9 cellular contexts compared by ENCODE assay signal in genomic region chr10:124697837-124698559, GRCh38. TPM values are rescaled to one million over a fixed set of nuclear protein-coding genes. Genes with fewer than 3 reads are reported as not detected.
DNase-seq lines count a peak whose midpoint lies in the region; ATAC-seq, FAIRE-seq and TF ChIP-seq lines count a peak whose summit lies in the region.
"Had no signal": no experiment of that assay in that cellular context is flagged by ENCODE, and none has a peak within 500 bp of the region (broad histone marks: within the 10 kb centered on the region; RNA-seq: fewer than 3 reads in every experiment).

No MANE protein-coding gene starts in this region.

- no peaks in the 10 kb centered on the region for H3K27me3 Mint-ChIP-seq in activated CD4-positive, alpha-beta memory T cell treated with anti-CD3 and anti-CD28 coated beads, Interleukin-2, amount 10 ng/mL, durations not matched to agents 7 days and 5 days

- H3K27ac ChIP-seq in A673 (ENCODE audit: low read depth, low read length, poor library complexity, severe bottlenecking) (no peak overlapping the region), mammary epithelial cell (ENCODE audit: insufficient read depth, low read depth, low read length) (no peak overlapping the region)

- 97% methylated on average over 8 of the region's 13 CpGs for WGBS in mammary epithelial cell (ENCODE audit: low coverage, missing lambda C conversion rate)

- peaks cover 98% of the 10 kb centered on the region for H3K4me1 Mint-ChIP-seq in activated CD4-positive, alpha-beta memory T cell treated with anti-CD3 and anti-CD28 coated beads, Interleukin-2, amount 10 ng/mL, durations not matched to agents 7 days and 5 days

- H3K4me2 ChIP-seq in mammary epithelial cell (ENCODE audit: insufficient read depth, low read depth, low read length): no peak overlapping the region

- POLR2A ChIA-PET in A673 (lab: Charles Lee; ENCODE audit: low non-redundant PET): no interaction called here
- POLR2A ChIA-PET in activated CD4-positive, alpha-beta memory T cell treated with anti-CD3 and anti-CD28 coated beads, Interleukin-2, amount 10 ng/mL, durations not matched to agents 7 days and 5 days (lab: Charles Lee): interaction anchor here (1.2 to 15.0 kb wide), 8 partner anchors 8 to 85 kb away, joined by 5 to 460 read pairs (median 28); no protein-coding TSS in a partner anchor

- H3K9me3 ChIP-seq in A673 (ENCODE audit: low read depth, low read length, poor library complexity, severe bottlenecking) (no peaks in the 10 kb centered on the region), mammary epithelial cell (replicated peaks; ENCODE audit: insufficient read depth, low read length) (no peaks in the 10 kb centered on the region)

- H3K4me1 ChIP-seq in A673 (ENCODE audit: insufficient read depth, low read length, poor library complexity, severe bottlenecking): no peaks in the 10 kb centered on the region
- no peaks in the 10 kb centered on the region for H3K4me1 ChIP-seq in mammary epithelial cell (ENCODE audit: insufficient read depth, low read length)

- DNase-seq in A673 (ENCODE audit: low spot score): peak; percentile 21
- no peak for DNase-seq in GM19239 (ENCODE audit: insufficient read length, low spot score)
- peak; percentile 57 for DNase-seq in activated CD4-positive, alpha-beta memory T cell treated with anti-CD3 and anti-CD28 coated beads, Interleukin-2, amount 10 ng/mL, durations not matched to agents 7 days and 5 days
- peak; percentile 58 for DNase-seq in left kidney (ENCODE audit: low read depth, low spot score)
- no peak for DNase-seq in mammary epithelial cell
- DNase-seq in Kasumi-1 (lab: John Stamatoyannopoulos, UW): no peak

- dilution Hi-C loops in mammary epithelial cell (cut with HindIII; ENCODE audit: low sequenced_read_pairs): loop anchor here (5.0 kb wide), 1 partner anchor 76 kb away; no protein-coding TSS in a partner anchor

- H3K36me3 ChIP-seq in A673 (ENCODE audit: insufficient read depth, low read length, poor library complexity, severe bottlenecking) (no peaks in the 10 kb centered on the region), mammary epithelial cell (ENCODE audit: insufficient read depth, low read length) (peaks cover 4% of the 10 kb centered on the region)

- H3K9ac ChIP-seq in mammary epithelial cell (ENCODE audit: insufficient read depth, low read length): no peak overlapping the region

- no peaks in the 10 kb centered on the region for H3K27me3 ChIP-seq in A673 (replicated peaks; ENCODE audit: insufficient read depth, low read depth, low read length, poor library complexity)
- H3K27me3 ChIP-seq in mammary epithelial cell (ENCODE audit: insufficient read depth, low read length): no peaks in the 10 kb centered on the region

- ATAC-seq in HG03045 (IDR thresholded peaks at IDR 0.05; ENCODE audit: unreplicated experiment) (no peak), GM19328 (IDR thresholded peaks at IDR 0.05; ENCODE audit: unreplicated experiment) (no peak)

- peak overlapping the region; percentile 96 for H3K27ac Mint-ChIP-seq in activated CD4-positive, alpha-beta memory T cell treated with anti-CD3 and anti-CD28 coated beads, Interleukin-2, amount 10 ng/mL, durations not matched to agents 7 days and 5 days

- no peaks in the 10 kb centered on the region for H4K20me1 ChIP-seq in mammary epithelial cell (ENCODE audit: insufficient read depth, low read length)

- H3K4me3 ChIP-seq in A673 (ENCODE audit: low read depth, low read length, poor library complexity, severe bottlenecking) (no peak overlapping the region), mammary epithelial cell (replicated peaks in 1 of 3; ENCODE audit: insufficient read depth in 1 of 3, low read depth in 2 of 3, low read length in 3 of 3) (no peak overlapping the region)

- in situ Hi-C loops in mammary epithelial cell (cut with MboI; ENCODE audit: low sequenced_read_pairs in 2 of 2): no loop called here

- no peaks in the 10 kb centered on the region for H3K9me3 Mint-ChIP-seq in activated CD4-positive, alpha-beta memory T cell treated with anti-CD3 and anti-CD28 coated beads, Interleukin-2, amount 10 ng/mL, durations not matched to agents 7 days and 5 days
- H3K9me3 Mint-ChIP-seq: neural crest cell had no signal

- no peak overlapping the region for H2AFZ ChIP-seq in mammary epithelial cell (ENCODE audit: low read depth, low read length)

- TF ChIP-seq CTCF in A673 (conservative IDR thresholded peaks at IDR 0.05; ENCODE audit: low read depth, low read length) (no peak), mammary epithelial cell (conservative IDR thresholded peaks at IDR 0.05 in 1 of 2, IDR thresholded peaks at IDR 0.05 in 1 of 2; ENCODE audit: extremely low read depth in 1 of 2, insufficient read depth in 1 of 2, low read depth in 1 of 2, low read length in 2 of 2) (no peak)

- no peak overlapping the region for H3K4me3 Mint-ChIP-seq in activated CD4-positive, alpha-beta memory T cell treated with anti-CD3 and anti-CD28 coated beads, Interleukin-2, amount 10 ng/mL, durations not matched to agents 7 days and 5 days
- H3K4me3 Mint-ChIP-seq: neural crest cell had no signal

- BruUV-seq in A673 (replicated peaks; lab: Mats Ljungman, UMichigan): no TSS peak
- BruUV-seq in mammary epithelial cell (replicated peaks; lab: Mats Ljungman, UMichigan): no TSS peak

- H3K79me2 ChIP-seq in mammary epithelial cell (ENCODE audit: insufficient read depth, low read length): peaks cover 19% of the 10 kb centered on the region

- peaks cover 68% of the 10 kb centered on the region for H3K36me3 Mint-ChIP-seq in activated CD4-positive, alpha-beta memory T cell treated with anti-CD3 and anti-CD28 coated beads, Interleukin-2, amount 10 ng/mL, durations not matched to agents 7 days and 5 days (ENCODE audit: low read depth)

- intact Hi-C loops in A673 (cut with micrococcal nuclease; ENCODE audit: unreplicated experiment) (no loop called here), mammary epithelial cell (cut with micrococcal nuclease) (no loop called here)

- peak; percentile 76 for FAIRE-seq in GM19239 (lab: Jason Lieb, UNC)

- CTCF ChIA-PET in A673 (lab: Charles Lee): no interaction called here
- CTCF ChIA-PET in activated CD4-positive, alpha-beta memory T cell treated with anti-CD3 and anti-CD28 coated beads, Interleukin-2, amount 10 ng/mL, durations not matched to agents 7 days and 5 days (lab: Charles Lee): interaction anchor here (1.3 to 2.5 kb wide), 3 partner anchors 10 to 44 kb away, joined by 3 to 16 read pairs (median 13); no protein-coding TSS in a partner anchor
- CTCF ChIA-PET in mammary epithelial cell (lab: Charles Lee; ENCODE audit: low non-redundant PET): no interaction called here

RNA-seq across cellular contexts. Expression of gene FAM53B, which starts 46.2 kb away (rescaled TPM):
- total RNA-seq in A673 (2021): 18.3 and 19.8 TPM in 2 replicates
- 10 to 100 TPM; 44.9 to 46.6 TPM for total RNA-seq in activated CD4-positive, alpha-beta memory T cell treated with anti-CD3 and anti-CD28 coated beads, Interleukin-2, amount 10 ng/mL, durations not matched to agents 7 days and 5 days
- total RNA-seq in mammary epithelial cell: 10 to 100 TPM; 16.2 to 51.8 TPM
- 9.3 TPM for polyA plus RNA-seq in mammary epithelial cell
- polyA minus RNA-seq in mammary epithelial cell: 37.8 TPM

Comparison
In these comparisons a context has a peak if more than half of its experiments do, and no peak if none do; other contexts are left out.
1. DNase-seq: peak in A673 (single experiment), activated CD4-positive, alpha-beta memory T cell treated with anti-CD3 and anti-CD28 coated beads, Interleukin-2, amount 10 ng/mL, durations not matched to agents 7 days and 5 days (single experiment) and left kidney (single experiment); none in GM19239 (single experiment), mammary epithelial cell (single experiment) and Kasumi-1 (0 of 2).